22 cellular contexts compared by ENCODE assay signal in the genomic region with DNA sequence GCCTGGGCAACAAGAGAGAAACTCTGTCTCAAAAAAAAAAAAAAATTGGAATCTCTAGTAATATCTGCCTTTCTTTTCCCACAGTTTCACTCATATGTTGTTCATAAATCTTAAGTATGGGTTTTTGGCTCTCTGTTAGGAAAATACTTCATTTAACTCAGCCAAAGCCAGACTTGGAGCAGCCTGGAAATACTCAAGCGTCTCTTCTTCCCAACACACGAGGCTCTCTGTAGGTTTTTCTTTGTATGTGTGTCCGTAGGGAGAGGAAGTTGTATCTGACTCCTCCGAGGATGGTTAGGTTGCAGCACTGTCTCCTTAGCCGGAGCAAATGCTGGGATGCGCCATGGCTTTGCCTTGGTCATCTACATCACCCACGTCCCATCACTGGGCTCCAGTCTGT. TPM values are rescaled to one million over a fixed set of nuclear protein-coding genes. Genes with fewer than 3 reads are reported as not detected.
"Had no signal": no experiment of that assay in that cellular context is flagged by ENCODE, and none has a peak within 500 bp of the region (broad histone marks: within the 10 kb centered on the region; RNA-seq: fewer than 3 reads in every experiment).

No MANE protein-coding gene starts in this region.

RNA-seq across cellular contexts. Expression of gene LYZL2, which starts 25.5 kb away (rescaled TPM):
- total RNA-seq: activated CD4-positive, alpha-beta memory T cell treated with anti-CD3 and anti-CD28 coated beads, Interleukin-2, amount 10 ng/mL, durations not matched to agents 7 days and 5 days; activated CD4-positive, alpha-beta T cell treated with anti-CD3 and anti-CD28 coated beads for 36 hours; activated CD4-positive, alpha-beta T cell treated with anti-CD3 and anti-CD28 coated beads, Interleukin-2, amount 10 ng/mL, durations not matched to agents 7 days and 5 days; activated CD8-positive, alpha-beta T cell treated with anti-CD3 and anti-CD28 coated beads, Interleukin-2, amount 10 ng/mL, durations not matched to agents 7 days and 5 days; activated naive CD4-positive, alpha-beta T cell treated with anti-CD3 and anti-CD28 coated beads for 36 hours; activated naive CD4-positive, alpha-beta T cell treated with anti-CD3 and anti-CD28 coated beads, Interleukin-2, amount 50 U/mL, for 72 hours; activated naive CD8-positive, alpha-beta T cell treated with anti-CD3 and anti-CD28 coated beads for 36 hours; activated T-cell treated with anti-CD3 and anti-CD28 coated beads, Interleukin-2, amount 50 U/mL, for 4 hours; activated T-cell treated with anti-CD3 and anti-CD28 coated beads, Interleukin-2, amount 50 U/mL, for 72 hours; activated T-helper 1 cell treated with anti-CD3 and anti-CD28 coated beads, Interleukin-12 subunit alpha, Interleukin-12 subunit beta, Interleukin-2, Interleukin-4 antibody, amounts not matched to agents 30 ng/mL and 10 ng/mL and 1 ng/mL, durations not matched to agents 14 hours and 24 hours and 36 hours; activated T-helper 17 cell treated with anti-CD3 and anti-CD28 coated beads, Interleukin-2, amount 50 U/mL, for 72 hours; adrenal gland; aorta; astrocyte; body of pancreas; breast epithelium; cardiac muscle cell; T-cell; T-helper 1 cell treated with Interleukin-12 subunit alpha and Interleukin-12 subunit beta and Interleukin-4 antibody, amounts not matched to agents 30 ng/mL and 1 ng/mL, for 36 hours; T-helper 17 cell; T-helper 2 cell treated with Interferon-gamma antibody and Interleukin-4, amounts not matched to agents 100 ng/mL and 5 ng/mL, for 36 hours; WTC11 had no signal
